ENCODE assay signal across 21 cellular contexts in genomic region chr17:73524941-73525679, GRCh38.
DNase-seq lines count a peak whose midpoint lies in the region; ATAC-seq, FAIRE-seq and TF ChIP-seq lines count a peak whose summit lies in the region.
"Had no signal": no experiment of that assay in that cellular context is flagged by ENCODE, and none has a peak within 500 bp of the region (broad histone marks: within the 10 kb centered on the region; RNA-seq: fewer than 3 reads in every experiment).

No MANE protein-coding gene starts in this region.

- no peak for FAIRE-seq in HepG2 (lab: Jason Lieb, UNC)
- no peak for FAIRE-seq in kidney (lab: Jason Lieb, UNC)
- FAIRE-seq: A549, G401.6, GM12892, H54 had no signal

- no peak overlapping the region for H3K9ac ChIP-seq in HepG2 (ENCODE audit: insufficient read depth, low read depth, low read length)
- H3K9ac ChIP-seq in kidney (ENCODE audit: low read length in 2 of 2): no peak overlapping the region

- CTCF ChIA-PET in HepG2 (lab: Yijun Ruan, JAX; ENCODE audit: low intra/inter-chr PET ratio, low total read pairs): no interaction called here

- TF ChIP-seq POLR2A in HepG2 (IDR thresholded peaks at IDR 0.05; ENCODE audit: insufficient read depth in 1 of 2, low read depth in 2 of 2, low read length in 2 of 2): no peak
- no peak for TF ChIP-seq POLR2A in right lobe of liver (IDR thresholded peaks at IDR 0.05)

- H3K9me3 ChIP-seq in HepG2 (ENCODE audit: low read length) (no peaks in the 10 kb centered on the region), right lobe of liver (no peaks in the 10 kb centered on the region), kidney (ENCODE audit: control insufficient read depth in 1 of 2, low read length in 2 of 2) (no peaks in the 10 kb centered on the region), osteoblast (ENCODE audit: low read depth, low read length) (no peaks in the 10 kb centered on the region), left lung (no peaks in the 10 kb centered on the region)
- H3K9me3 ChIP-seq: A549, HAP-1 had no signal

- H3K27ac ChIP-seq in HepG2 (ENCODE audit: extremely low read length, insufficient read depth, low read length) (no peak overlapping the region), right lobe of liver (no peak overlapping the region), kidney (ENCODE audit: low read depth in 2 of 2, low read length in 2 of 2) (no peak overlapping the region), osteoblast (ENCODE audit: low read depth, low read length) (no peak overlapping the region), left lung (no peak overlapping the region)
- H3K27ac ChIP-seq: A549 had no signal

- TF ChIP-seq RAD21 in HepG2 (CRISPR knock-in tag; IDR thresholded peaks at IDR 0.05): no peak

- no peak for ATAC-seq in HepG2
- ATAC-seq in right lobe of liver: no peak
- no peak for ATAC-seq in left lung
- no peak for ATAC-seq in GM19397 (IDR thresholded peaks at IDR 0.05; ENCODE audit: unreplicated experiment)
- ATAC-seq: A549 had no signal

- WGBS in HepG2 (ENCODE audit: low lambda C conversion rate): 11% methylated on average over 13 of the region's 15 CpGs
- WGBS in right lobe of liver (ENCODE audit: insufficient coverage, low coverage, low lambda C conversion rate, missing lambda C conversion rate): 67% methylated on average over 13 of the region's 15 CpGs

- BruUV-seq in HepG2 (replicated peaks; lab: Mats Ljungman, UMichigan): no TSS peak

- H2AFZ ChIP-seq in HepG2 (ENCODE audit: low read length): no peak overlapping the region
- H2AFZ ChIP-seq in osteoblast (ENCODE audit: low read length): no peak overlapping the region

- peaks cover 14 to 92% of the 10 kb centered on the region in 2 experiments; a peak in 4 of 5 replicates for H3K27me3 ChIP-seq in HepG2 (ENCODE audit: control insufficient read depth in 1 of 2, insufficient read depth in 2 of 2, low read length in 2 of 2)
- H3K27me3 ChIP-seq in right lobe of liver: no peaks in the 10 kb centered on the region
- H3K27me3 ChIP-seq in osteoblast (ENCODE audit: insufficient read depth, low read length): no peaks in the 10 kb centered on the region
- H3K27me3 ChIP-seq in left lung: no peaks in the 10 kb centered on the region

- in situ Hi-C loops in HepG2 (cut with HindIII; ENCODE audit: extremely low pct_ligation_motif_present, low pct_unique_long_range_greater_than_20kb): no loop called here

- TF ChIP-seq CTCF in HepG2 (CRISPR knock-in tag; IDR thresholded peaks at IDR 0.05): no peak
- no peak for TF ChIP-seq CTCF in right lobe of liver (IDR thresholded peaks at IDR 0.05)
- TF ChIP-seq CTCF in kidney (IDR thresholded peaks at IDR 0.05; ENCODE audit: borderline replicate concordance, extremely low read depth, insufficient read depth): no peak
- TF ChIP-seq CTCF in osteoblast (IDR thresholded peaks at IDR 0.05; ENCODE audit: extremely low read depth, low read depth, low read length): no peak
- TF ChIP-seq CTCF in left lung (IDR thresholded peaks at IDR 0.05): no peak

- H4K20me1 ChIP-seq in HepG2 (ENCODE audit: insufficient read depth, low read length) (no peaks in the 10 kb centered on the region), osteoblast (ENCODE audit: insufficient read depth, low read length) (no peaks in the 10 kb centered on the region)

- H3K4me1 ChIP-seq in HepG2 (ENCODE audit: insufficient read depth, low read length): no peaks in the 10 kb centered on the region
- H3K4me1 ChIP-seq in right lobe of liver: no peaks in the 10 kb centered on the region
- H3K4me1 ChIP-seq in kidney (ENCODE audit: control insufficient read depth in 1 of 2, insufficient read depth in 1 of 2, low read depth in 1 of 2, low read length in 2 of 2): no peaks in the 10 kb centered on the region
- H3K4me1 ChIP-seq in osteoblast (ENCODE audit: insufficient read depth, low read length): no peaks in the 10 kb centered on the region
- H3K4me1 ChIP-seq in left lung: no peaks in the 10 kb centered on the region
- H3K4me1 ChIP-seq: A549, HAP-1 had no signal

- H3K79me2 ChIP-seq in HepG2 (ENCODE audit: insufficient read depth, low read length): no peaks in the 10 kb centered on the region
- no peaks in the 10 kb centered on the region for H3K79me2 ChIP-seq in osteoblast (ENCODE audit: insufficient read depth, low read length)

- no peaks in the 10 kb centered on the region for H3K36me3 ChIP-seq in HepG2 (replicated peaks in 1 of 2; ENCODE audit: control insufficient read depth in 1 of 2, insufficient read depth in 2 of 2, low read length in 2 of 2)
- H3K36me3 ChIP-seq in right lobe of liver: no peaks in the 10 kb centered on the region
- no peaks in the 10 kb centered on the region for H3K36me3 ChIP-seq in kidney (ENCODE audit: control insufficient read depth in 1 of 2, insufficient read depth in 2 of 2, low read length in 2 of 2)
- H3K36me3 ChIP-seq in osteoblast (ENCODE audit: insufficient read depth, low read length): no peaks in the 10 kb centered on the region
- H3K36me3 ChIP-seq in left lung: no peaks in the 10 kb centered on the region
- H3K36me3 ChIP-seq: HAP-1 had no signal

- intact Hi-C loops in HepG2 (cut with micrococcal nuclease; ENCODE audit: unreplicated experiment): no loop called here
- intact Hi-C loops in right lobe of liver (cut with DNase I): no loop called here
- intact Hi-C loops in kidney (cut with DNase I): no loop called here
- intact Hi-C loops in left lung (cut with DNase I): no loop called here

- POLR2A ChIA-PET in HepG2 (lab: Yijun Ruan, JAX): no interaction called here

- TF ChIP-seq EP300 in HepG2 (IDR thresholded peaks at IDR 0.05; ENCODE audit: low read depth in 2 of 2, low read length in 2 of 2): no peak
- TF ChIP-seq EP300 in HepG2 (CRISPR knock-in tag; IDR thresholded peaks at IDR 0.05; ENCODE audit: borderline replicate concordance): no peak

- DNase-seq in HepG2 (ENCODE audit: low spot score): no peak
- no peak for DNase-seq in right lobe of liver
- peak; percentile 46 for DNase-seq in kidney
- peak; percentile 47 for DNase-seq in osteoblast (ENCODE audit: insufficient read length, low spot score, missing footprints)
- no peak for DNase-seq in left lung
- no peak for DNase-seq in DMS79 treated with DMSO at 0.1 percent for 48 hours (lab: John Stamatoyannopoulos, UW)
- DNase-seq: 8988T; ACHN; C1 segment of cervical spinal cord; Calu3; CD4-positive, alpha-beta memory T cell; COR-L47; DMS53; DND-41; GOT3 had no signal

- H3K4me2 ChIP-seq in HepG2 (ENCODE audit: low read depth, low read length) (no peak overlapping the region), osteoblast (ENCODE audit: insufficient read depth, low read length) (no peak overlapping the region)
- H3K4me2 ChIP-seq: A549 had no signal

- no peak overlapping the region for H3K4me3 ChIP-seq in HepG2 (replicated peaks in 1 of 3; ENCODE audit: insufficient read depth in 1 of 3, low read depth in 2 of 3, low read length in 3 of 3)
- H3K4me3 ChIP-seq in right lobe of liver: no peak overlapping the region
- H3K4me3 ChIP-seq in kidney (ENCODE audit: low read length in 2 of 2): no peak overlapping the region
- H3K4me3 ChIP-seq in osteoblast (ENCODE audit: insufficient read depth, low read length): no peak overlapping the region
- H3K4me3 ChIP-seq in left lung: no peak overlapping the region
- H3K4me3 ChIP-seq: A549, HAP-1 had no signal

TF ChIP-seq in HepG2, 621 proteins besides CTCF, POLR2A, EP300 and RAD21:
- TF ChIP-seq IRF1 (CRISPR knock-in tag; IDR thresholded peaks at IDR 0.05; ENCODE audit: low read depth) (no peak), MNT (IDR thresholded peaks at IDR 0.05) (peak; percentile 97)

Comparison
In these comparisons a context has a peak if more than half of its experiments do, and no peak if none do; other contexts are left out.
1. DNase-seq: peak in kidney (single experiment) and osteoblast (single experiment); none in HepG2 (single experiment), right lobe of liver (0 of 3), left lung (0 of 2) and DMS79 treated with DMSO at 0.1 percent for 48 hours (single experiment).